8 cellular contexts compared by ENCODE assay signal in the genomic region with DNA sequence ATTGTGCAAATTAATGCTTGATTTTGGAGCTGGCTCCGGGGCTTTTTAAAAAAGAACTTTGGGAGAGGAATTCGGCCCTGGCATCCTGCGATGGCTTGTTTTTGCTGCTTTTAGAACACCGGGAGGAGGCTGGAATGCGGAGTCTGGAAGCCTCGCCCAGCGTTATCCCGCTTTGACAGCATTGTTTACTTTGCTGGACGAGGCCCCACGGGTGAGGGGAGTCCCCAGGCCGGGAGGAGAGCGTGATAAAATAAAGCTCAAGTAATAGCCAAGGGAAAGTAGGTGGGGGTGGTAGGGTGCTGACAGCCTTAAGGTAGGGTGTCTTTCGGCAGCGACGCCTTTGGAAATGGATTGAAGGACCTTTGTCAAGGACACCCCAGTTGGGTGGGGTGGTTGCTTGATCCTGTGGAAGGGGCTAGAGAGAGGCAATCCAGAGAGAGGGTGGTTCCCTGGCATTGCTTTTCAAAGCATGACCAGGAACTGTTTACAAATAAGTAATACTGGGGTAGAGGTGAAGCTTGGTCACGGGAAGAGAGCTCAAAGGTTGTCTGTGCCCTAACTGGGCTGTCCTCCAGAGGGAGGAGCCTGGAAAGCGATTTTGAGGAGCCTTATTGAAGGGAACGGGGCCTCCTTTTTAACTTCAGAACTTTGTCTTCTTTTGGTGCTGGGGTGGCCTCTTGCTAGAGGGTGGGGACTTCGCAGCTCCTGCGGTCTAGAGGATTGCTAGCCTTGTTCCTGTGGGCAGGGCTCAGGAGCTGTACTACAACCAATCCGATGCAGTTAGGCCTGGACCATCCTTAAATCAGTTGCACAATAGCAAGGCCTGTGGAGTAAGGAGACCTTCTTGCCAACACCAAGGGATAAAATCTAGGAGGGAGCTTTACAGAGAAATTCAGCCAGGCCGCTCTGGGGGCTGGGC. TPM values are rescaled to one million over a fixed set of nuclear protein-coding genes. Genes with fewer than 3 reads are reported as not detected.
DNase-seq lines count a peak whose midpoint lies in the region; ATAC-seq and TF ChIP-seq lines count a peak whose summit lies in the region.

No MANE protein-coding gene starts in this region.

- peak overlapping the region; percentile 86 for H3K27ac ChIP-seq in naive thymus-derived CD4-positive, alpha-beta T cell (ENCODE audit: low read depth, low read length)

- H3K4me1 ChIP-seq in naive thymus-derived CD4-positive, alpha-beta T cell (ENCODE audit: control insufficient read depth in 2 of 2, insufficient read depth in 2 of 2, low read length in 2 of 2): peaks cover 13 to 24% of the 10 kb centered on the region in 2 donors

- intact Hi-C loops in naive thymus-derived CD4-positive, alpha-beta T cell (cut with micrococcal nuclease): loop anchor here (1.0 to 10.0 kb wide), 14 partner anchors 14 to 1447 kb away; a partner anchor contains a TSS

- POLR2A ChIA-PET in naive thymus-derived CD4-positive, alpha-beta T cell (lab: Charles Lee): interaction anchor here (0.8 to 2.8 kb wide), 12 partner anchors 8 to 259 kb away, joined by 3 to 13 read pairs (median 7); a partner anchor contains a TSS

- ATAC-seq in GM21447 (IDR thresholded peaks at IDR 0.05; ENCODE audit: unreplicated experiment) (peak; percentile 45), GM18519 (IDR thresholded peaks at IDR 0.05; ENCODE audit: low FRiP score, unreplicated experiment) (no peak)
- ATAC-seq in activated T-cell treated with anti-CD3 and anti-CD28 coated beads, Interleukin-2, amount 50 U/mL, for 4 hours: peak; percentile 11 to 16
- ATAC-seq in naive thymus-derived CD4-positive, alpha-beta T cell: peak; percentile 51

- H3K27me3 Mint-ChIP-seq in activated T-cell treated with anti-CD3 and anti-CD28 coated beads, Interleukin-2, amount 50 U/mL, for 4 hours (ENCODE audit: low read depth): no peaks in the 10 kb centered on the region
- no peaks in the 10 kb centered on the region for H3K27me3 Mint-ChIP-seq in naive thymus-derived CD4-positive, alpha-beta T cell

- no peaks in the 10 kb centered on the region for H3K36me3 ChIP-seq in naive thymus-derived CD4-positive, alpha-beta T cell (ENCODE audit: control insufficient read depth in 2 of 3, insufficient read depth in 3 of 3, low read length in 3 of 3)

- H3K4me3 ChIP-seq in fibroblast of mammary gland (ENCODE audit: control insufficient read depth, low read depth, low read length): peak overlapping the region; percentile 74
- peak overlapping the region; percentile 82 for H3K4me3 ChIP-seq in naive thymus-derived CD4-positive, alpha-beta T cell (ENCODE audit: low read length)

- peak overlapping the region; percentile 88 to 97 (median 94) for H3K27ac Mint-ChIP-seq in naive thymus-derived CD4-positive, alpha-beta T cell

- peaks cover 7% of the 10 kb centered on the region for H3K36me3 Mint-ChIP-seq in activated T-cell treated with anti-CD3 and anti-CD28 coated beads, Interleukin-2, amount 50 U/mL, for 4 hours (ENCODE audit: insufficient read depth)
- H3K36me3 Mint-ChIP-seq in naive thymus-derived CD4-positive, alpha-beta T cell: peaks cover 4 to 18% (median 9%) of the 10 kb centered on the region in 5 donors

- CTCF ChIA-PET in naive thymus-derived CD4-positive, alpha-beta T cell (lab: Charles Lee): interaction anchor here (0.8 to 1.0 kb wide), 3 partner anchors 8 to 41 kb away, joined by 3 to 4 read pairs (median 3); no protein-coding TSS in a partner anchor

- no peaks in the 10 kb centered on the region for H3K27me3 ChIP-seq in naive thymus-derived CD4-positive, alpha-beta T cell (ENCODE audit: control insufficient read depth in 2 of 2, insufficient read depth in 2 of 2, low read length in 2 of 2)

- peaks cover 47% of the 10 kb centered on the region for H3K4me1 Mint-ChIP-seq in activated T-cell treated with anti-CD3 and anti-CD28 coated beads, Interleukin-2, amount 50 U/mL, for 4 hours (ENCODE audit: low read depth)
- H3K4me1 Mint-ChIP-seq in naive thymus-derived CD4-positive, alpha-beta T cell: peaks cover 38 to 62% (median 53%) of the 10 kb centered on the region in 7 donors

- H3K9me3 ChIP-seq in naive thymus-derived CD4-positive, alpha-beta T cell (ENCODE audit: control insufficient read depth in 2 of 3, low read length in 3 of 3): no peaks in the 10 kb centered on the region

- TF ChIP-seq CTCF in fibroblast of mammary gland (conservative IDR thresholded peaks at IDR 0.05; ENCODE audit: control insufficient read depth, insufficient read depth, low read depth, low read length): no peak

- peak overlapping the region; percentile 98 for H3K4me3 Mint-ChIP-seq in activated T-cell treated with anti-CD3 and anti-CD28 coated beads, Interleukin-2, amount 50 U/mL, for 4 hours
- H3K4me3 Mint-ChIP-seq in naive thymus-derived CD4-positive, alpha-beta T cell: peak overlapping the region; percentile 91 to 99 (median 96)

- H3K9me3 Mint-ChIP-seq in activated T-cell treated with anti-CD3 and anti-CD28 coated beads, Interleukin-2, amount 50 U/mL, for 4 hours: no peaks in the 10 kb centered on the region
- no peaks in the 10 kb centered on the region for H3K9me3 Mint-ChIP-seq in naive thymus-derived CD4-positive, alpha-beta T cell

- DNase-seq in C1 segment of cervical spinal cord (lab: John Stamatoyannopoulos, UW): peak in 13 of 14 donors; percentile 13 to 78 (median 56)
- DNase-seq in NCI-H2227 treated with DMSO at 0.1 percent for 48 hours (lab: John Stamatoyannopoulos, UW): peak; percentile 34
- no peak for DNase-seq in activated T-cell treated with anti-CD3 and anti-CD28 coated beads, Interleukin-2, amount 50 U/mL, for 4 hours
- DNase-seq in fibroblast of mammary gland (ENCODE audit: low read depth): peak; percentile 98
- peak in 4 of 9 donors; percentile 7 to 31 (median 16) for DNase-seq in naive thymus-derived CD4-positive, alpha-beta T cell
- DNase-seq in ureter (ENCODE audit: low spot score): peak; percentile 88

RNA-seq across cellular contexts. Expression of a gene that starts 1.2 kb away (rescaled TPM):
- 10 to 100 TPM; 28.0 to 29.4 (median 28.3) TPM for total RNA-seq in activated T-cell treated with anti-CD3 and anti-CD28 coated beads, Interleukin-2, amount 50 U/mL, for 4 hours
- 10 to 100 TPM; 33.5 to 52.1 (median 45.2) TPM for total RNA-seq in naive thymus-derived CD4-positive, alpha-beta T cell
- polyA plus RNA-seq in naive thymus-derived CD4-positive, alpha-beta T cell: 10 to 100 TPM; 52.5 to 54.3 TPM
- total RNA-seq in ureter: 81.6 TPM

RNA-seq across cellular contexts. Expression of a gene that starts 22.7 kb away (rescaled TPM):
- total RNA-seq in activated T-cell treated with anti-CD3 and anti-CD28 coated beads, Interleukin-2, amount 50 U/mL, for 4 hours: 10 to 100 TPM in 1 of 3 donors, 1 to 10 TPM in 2; 5.3 to 11.3 (median 7.6) TPM
- 1 to 10 TPM; 3.0 to 9.6 (median 3.3) TPM for total RNA-seq in naive thymus-derived CD4-positive, alpha-beta T cell
- 1 to 10 TPM; 3.5 to 3.8 TPM for polyA plus RNA-seq in naive thymus-derived CD4-positive, alpha-beta T cell
- 5.4 TPM for total RNA-seq in ureter

RNA-seq across cellular contexts. Expression of a gene that starts 36.3 kb away (rescaled TPM):
- total RNA-seq in activated T-cell treated with anti-CD3 and anti-CD28 coated beads, Interleukin-2, amount 50 U/mL, for 4 hours: not detected
- total RNA-seq in naive thymus-derived CD4-positive, alpha-beta T cell: not detected
- polyA plus RNA-seq in naive thymus-derived CD4-positive, alpha-beta T cell: not detected
- total RNA-seq in ureter: not detected
